In genomic region chr2:43877782-43878464, GRCh38 we compare ENCODE assay signal across 8 cellular contexts. TPM values are rescaled to one million over a fixed set of nuclear protein-coding genes. Genes with fewer than 3 reads are reported as not detected.
DNase-seq lines count a peak whose midpoint lies in the region; ATAC-seq and TF ChIP-seq lines count a peak whose summit lies in the region.

No MANE protein-coding gene starts in this region.

- no peak overlapping the region for H3K27ac ChIP-seq in tibial nerve

- ATAC-seq in GM19468 (IDR thresholded peaks at IDR 0.05; ENCODE audit: extremely low read depth, unreplicated experiment): peak; percentile 52

- DNase-seq in CMK (ENCODE audit: low read depth) (peak; percentile 14), LHCN-M2 (ENCODE audit: low read depth) (peak; percentile 31), RPMI7951 (ENCODE audit: low read depth) (peak; percentile 57), foreskin fibroblast (peak; percentile 38 to 79), occipital lobe (lab: John Stamatoyannopoulos, UW) (peak; percentile 58), tibial nerve (ENCODE audit: low spot score in 2 of 2) (peak in 1 of 2 donors; percentile 60)
- peak; percentile 20 to 26 for DNase-seq in activated T-helper 1 cell treated with anti-CD3 and anti-CD28 coated beads, Interleukin-2, amount 50 U/mL, for 16 hours (ENCODE audit: low read depth in 1 of 2, low spot score in 1 of 2)

- 32 to 36% methylated on average over 16 of the region's 16 CpGs for WGBS in tibial nerve, 2 donors

- H3K9me3 ChIP-seq in tibial nerve: no peaks in the 10 kb centered on the region

- no peaks in the 10 kb centered on the region for H3K36me3 ChIP-seq in tibial nerve

- TF ChIP-seq POLR2A in tibial nerve (IDR thresholded peaks at IDR 0.05): no peak

- no peaks in the 10 kb centered on the region for H3K27me3 ChIP-seq in tibial nerve

- H3K4me3 ChIP-seq in foreskin fibroblast (ENCODE audit: low read depth in 1 of 2, low read length in 2 of 2): no peak overlapping the region
- no peak overlapping the region for H3K4me3 ChIP-seq in tibial nerve

- peak; percentile 96 for TF ChIP-seq CTCF in foreskin fibroblast (IDR thresholded peaks at IDR 0.05; ENCODE audit: low read depth, low read length)
- TF ChIP-seq CTCF in tibial nerve (IDR thresholded peaks at IDR 0.05): peak; percentile 65 to 91 (median 86)

- H3K4me1 ChIP-seq in tibial nerve: no peaks in the 10 kb centered on the region

- TF ChIP-seq EP300 in tibial nerve (IDR thresholded peaks at IDR 0.05): no peak

RNA-seq across cellular contexts. Expression of gene ABCG8, which starts 39.2 kb away (rescaled TPM):
- total RNA-seq in LHCN-M2 (2014; rRNA removed) (not detected in 2 replicates), occipital lobe (0.31 TPM), tibial nerve (not detected)
- polyA plus RNA-seq in LHCN-M2 (2012): not detected
- total RNA-seq in RPMI7951 (2014; rRNA removed; shearing (Covaris generic)): not detected in 2 replicates

RNA-seq across cellular contexts. Expression of gene ABCG5, which starts 39.3 kb away (rescaled TPM):
- total RNA-seq in LHCN-M2 (2014; rRNA removed) (not detected in 2 replicates), occipital lobe (under 0.01 TPM), tibial nerve (not detected)
- not detected for polyA plus RNA-seq in LHCN-M2 (2012)
- not detected in 2 replicates for total RNA-seq in RPMI7951 (2014; rRNA removed; shearing (Covaris generic))
